19 cellular contexts compared by ENCODE assay signal in the genomic region with DNA sequence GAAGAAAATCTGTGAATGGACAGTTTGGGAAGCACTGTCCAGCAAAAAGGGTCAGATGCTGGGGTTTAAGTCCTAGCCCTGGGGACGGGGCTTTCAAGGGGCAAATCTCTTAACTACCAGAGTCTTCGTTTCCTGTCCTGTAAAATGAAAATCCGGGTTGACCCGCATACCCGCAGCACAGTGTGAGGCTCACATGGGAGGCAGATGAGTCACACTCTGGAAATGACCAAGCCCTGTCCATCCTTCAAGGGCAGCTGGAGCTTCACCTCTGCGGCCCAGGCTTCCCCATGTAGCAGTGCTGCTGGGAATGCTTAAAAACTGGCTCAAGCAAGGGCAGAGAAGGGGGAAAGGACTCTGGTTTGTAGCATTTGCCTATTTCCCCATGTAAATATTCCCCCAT. TPM values are rescaled to one million over a fixed set of nuclear protein-coding genes. Genes with fewer than 3 reads are reported as not detected.
DNase-seq lines count a peak whose midpoint lies in the region; ATAC-seq, FAIRE-seq and TF ChIP-seq lines count a peak whose summit lies in the region.
"Had no signal": no experiment of that assay in that cellular context is flagged by ENCODE, and none has a peak within 500 bp of the region (broad histone marks: within the 10 kb centered on the region; RNA-seq: fewer than 3 reads in every experiment).

No MANE protein-coding gene starts in this region.

- H2AK5ac ChIP-seq in mesenchymal stem cell (ENCODE audit: low read length, severe bottlenecking): peak overlapping the region; percentile 13

- H3K4me2 ChIP-seq in endothelial cell of umbilical vein (ENCODE audit: insufficient read depth, low read length) (no peak overlapping the region), mesenchymal stem cell (ENCODE audit: low read length, poor library complexity, severe bottlenecking) (no peak overlapping the region)

- H3K27ac Mint-ChIP-seq in Calu3 (ENCODE audit: unreplicated experiment) (no peak overlapping the region), CD14-positive monocyte (no peak overlapping the region)
- H3K27ac Mint-ChIP-seq: activated T-cell treated with anti-CD3 and anti-CD28 coated beads, Interleukin-2, amount 50 U/mL, for 24 hours; progenitor cell of endocrine pancreas; T-helper 1 cell treated with Interleukin-12 subunit alpha and Interleukin-12 subunit beta and Interleukin-4 antibody, amounts not matched to agents 30 μg/mL and 1 μg/mL, for 36 hours had no signal

- no peaks in the 10 kb centered on the region for H3K79me1 ChIP-seq in mesenchymal stem cell (replicated peaks; ENCODE audit: low read length, poor library complexity, severe bottlenecking)

- H3K27me3 Mint-ChIP-seq in Calu3 (ENCODE audit: unreplicated experiment) (no peaks in the 10 kb centered on the region), CD14-positive monocyte (ENCODE audit: low read depth in 3 of 3) (peaks cover 0 to 6% (median 0%) of the 10 kb centered on the region in 3 donors)
- H3K27me3 Mint-ChIP-seq: activated T-cell treated with anti-CD3 and anti-CD28 coated beads, Interleukin-2, amount 50 U/mL, for 24 hours; IgD-negative memory B cell had no signal

- H2BK15ac ChIP-seq in mesenchymal stem cell (ENCODE audit: low read depth, poor library complexity, severe bottlenecking): no peak overlapping the region

- peak; percentile 20 for DNase-seq in Calu3
- DNase-seq in M059J (ENCODE audit: low read depth): peak; percentile 61
- DNase-seq in endothelial cell of umbilical vein (ENCODE audit: low read depth, low spot score): no peak
- peak; percentile 60 for DNase-seq in mesenchymal stem cell
- no peak for DNase-seq in CD14-positive monocyte (ENCODE audit: low spot score)
- DNase-seq in NCI-H69 (lab: John Stamatoyannopoulos, UW): no peak
- DNase-seq in H7: no peak
- DNase-seq: activated T-cell treated with anti-CD3 and anti-CD28 coated beads, Interleukin-2, amount 50 U/mL, for 24 hours; aorta; NCI-H1417; Peyer's patch had no signal

- no peak overlapping the region for H2AFZ ChIP-seq in endothelial cell of umbilical vein (ENCODE audit: low read depth, low read length)
- H2AFZ ChIP-seq in mesenchymal stem cell (ENCODE audit: low read depth, low read length): no peak overlapping the region

- H3K36me3 Mint-ChIP-seq in Calu3 (ENCODE audit: insufficient read depth, unreplicated experiment): peaks cover 7% of the 10 kb centered on the region
- H3K36me3 Mint-ChIP-seq in CD14-positive monocyte: peaks cover 11 to 53% of the 10 kb centered on the region in 2 donors

- no peak overlapping the region for H3K14ac ChIP-seq in mesenchymal stem cell (ENCODE audit: low read length in 2 of 2)

- H4K91ac ChIP-seq in mesenchymal stem cell (ENCODE audit: low read length): no peak overlapping the region

- H3K36me3 ChIP-seq in endothelial cell of umbilical vein (ENCODE audit: control insufficient read depth in 2 of 2, extremely low read depth in 1 of 2, insufficient read depth in 2 of 2, low read length in 2 of 2): no peaks in the 10 kb centered on the region
- no peaks in the 10 kb centered on the region for H3K36me3 ChIP-seq in mesenchymal stem cell (ENCODE audit: control insufficient read depth in 1 of 2, insufficient read depth in 2 of 2, low read depth in 1 of 2, low read length in 2 of 2)
- H3K36me3 ChIP-seq in H7 (replicated peaks; ENCODE audit: control insufficient read depth, insufficient read depth, low read length): no peaks in the 10 kb centered on the region

- H3K27me3 ChIP-seq in endothelial cell of umbilical vein (ENCODE audit: control insufficient read depth in 2 of 2, insufficient read depth in 2 of 2, low read length in 2 of 2) (peaks cover 0 to 1% of the 10 kb centered on the region in 2 experiments), mesenchymal stem cell (ENCODE audit: control insufficient read depth in 1 of 2, insufficient read depth in 1 of 2, low read length in 2 of 2) (peaks cover 0 to 4% of the 10 kb centered on the region in 2 experiments), H7 (ENCODE audit: control insufficient read depth, insufficient read depth, low read length) (no peaks in the 10 kb centered on the region; the same call in 1 of the 2 replicates)
- H3K27me3 ChIP-seq: Peyer's patch had no signal

- H3K4me1 Mint-ChIP-seq in Calu3 (ENCODE audit: low read depth, unreplicated experiment) (peaks cover 37% of the 10 kb centered on the region), CD14-positive monocyte (no peaks in the 10 kb centered on the region)
- H3K4me1 Mint-ChIP-seq: IgD-negative memory B cell had no signal

- FAIRE-seq in endothelial cell of umbilical vein (lab: Jason Lieb, UNC): no peak
- FAIRE-seq: frontal cortex, islet of Langerhans had no signal

- H2BK12ac ChIP-seq in mesenchymal stem cell (ENCODE audit: low read length in 2 of 2): no peak overlapping the region

- H3K79me2 ChIP-seq in endothelial cell of umbilical vein (ENCODE audit: control insufficient read depth, insufficient read depth, low read length): no peaks in the 10 kb centered on the region

- H2BK5ac ChIP-seq in mesenchymal stem cell (ENCODE audit: low read depth, low read length, poor library complexity, severe bottlenecking): no peak overlapping the region

- BruUV-seq in Calu3 (replicated peaks; lab: Mats Ljungman, UMichigan): no TSS peak
- no TSS peak for BruUV-seq in endothelial cell of umbilical vein (replicated peaks; lab: Mats Ljungman, UMichigan)

- no peak overlapping the region for H3K27ac ChIP-seq in endothelial cell of umbilical vein (ENCODE audit: insufficient read depth, low read depth, low read length)
- peak overlapping the region; percentile 61 for H3K27ac ChIP-seq in mesenchymal stem cell (ENCODE audit: low read length, poor library complexity, severe bottlenecking)
- H3K27ac ChIP-seq: Peyer's patch had no signal

- H3K9me3 Mint-ChIP-seq in Calu3 (ENCODE audit: low read depth, unreplicated experiment): no peaks in the 10 kb centered on the region
- no peaks in the 10 kb centered on the region for H3K9me3 Mint-ChIP-seq in CD14-positive monocyte
- H3K9me3 Mint-ChIP-seq: activated T-cell treated with anti-CD3 and anti-CD28 coated beads, Interleukin-2, amount 50 U/mL, for 24 hours; IgD-negative memory B cell; T-helper 1 cell treated with Interleukin-12 subunit alpha and Interleukin-12 subunit beta and Interleukin-4 antibody, amounts not matched to agents 30 μg/mL and 1 μg/mL, for 36 hours had no signal

- H4K8ac ChIP-seq in mesenchymal stem cell (ENCODE audit: low read length): no peak overlapping the region

- H3K9me3 ChIP-seq in endothelial cell of umbilical vein (replicated peaks; ENCODE audit: control insufficient read depth, insufficient read depth, low read length) (no peaks in the 10 kb centered on the region), mesenchymal stem cell (ENCODE audit: control insufficient read depth, low read length) (no peaks in the 10 kb centered on the region)
- H3K9me3 ChIP-seq: Peyer's patch had no signal

- H3K4me3 ChIP-seq in endothelial cell of umbilical vein (replicated peaks in 1 of 3; ENCODE audit: insufficient read depth in 1 of 3, low read depth in 1 of 3, low read length in 3 of 3) (no peak overlapping the region), mesenchymal stem cell (ENCODE audit: insufficient read depth in 1 of 2, low read depth in 1 of 2, low read length in 2 of 2) (no peak overlapping the region), H7 (ENCODE audit: insufficient read depth, low read depth, low read length) (no peak overlapping the region)
- H3K4me3 ChIP-seq: Peyer's patch had no signal

- H3K4ac ChIP-seq in mesenchymal stem cell (ENCODE audit: low read depth in 1 of 2, low read length in 2 of 2): no peak overlapping the region

- WGBS in mesenchymal stem cell: 23% methylated on average over 5 of the region's 6 CpGs

- intact Hi-C loops in Calu3 (cut with micrococcal nuclease; ENCODE audit: unreplicated experiment) (no loop called here), endothelial cell of umbilical vein (cut with micrococcal nuclease) (no loop called here), CD14-positive monocyte (cut with micrococcal nuclease) (no loop called here)

- H3K4me3 Mint-ChIP-seq in Calu3 (ENCODE audit: low read depth, unreplicated experiment) (no peak overlapping the region), CD14-positive monocyte (no peak overlapping the region)
- H3K4me3 Mint-ChIP-seq: activated T-cell treated with anti-CD3 and anti-CD28 coated beads, Interleukin-2, amount 50 U/mL, for 24 hours; IgD-negative memory B cell; T-helper 1 cell treated with Interleukin-12 subunit alpha and Interleukin-12 subunit beta and Interleukin-4 antibody, amounts not matched to agents 30 μg/mL and 1 μg/mL, for 36 hours had no signal

- no peak for TF ChIP-seq CTCF in Calu3 (IDR thresholded peaks at IDR 0.05; ENCODE audit: unreplicated experiment)
- no peak for TF ChIP-seq CTCF in endothelial cell of umbilical vein (IDR thresholded peaks at IDR 0.05; ENCODE audit: extremely low read depth in 1 of 2, insufficient read depth in 1 of 2, low read depth in 1 of 2, low read length in 2 of 2)
- TF ChIP-seq CTCF in CD14-positive monocyte (IDR thresholded peaks at IDR 0.05): no peak

- H4K20me1 ChIP-seq in endothelial cell of umbilical vein (replicated peaks; ENCODE audit: control insufficient read depth, extremely low read depth, insufficient read depth, low read length): no peaks in the 10 kb centered on the region

- POLR2A ChIA-PET in endothelial cell of umbilical vein (lab: Charles Lee): no interaction called here

- H3K18ac ChIP-seq in mesenchymal stem cell (ENCODE audit: low read depth in 1 of 2, low read length in 2 of 2): no peak overlapping the region

- dilution Hi-C loops in endothelial cell of umbilical vein (cut with MboI; ENCODE audit: extremely low pct_ligation_motif_present, low sequenced_read_pairs): no loop called here

- no peak for ATAC-seq in HG03139 (IDR thresholded peaks at IDR 0.05; ENCODE audit: unreplicated experiment)

- CTCF ChIA-PET in Calu3 (lab: Charles Lee) (interaction anchor here (0.5 to 1.1 kb wide), 3 partner anchors 13 to 50 kb away, joined by 3 read pairs; no protein-coding TSS in a partner anchor), endothelial cell of umbilical vein (lab: Charles Lee) (interaction anchor here (0.9 to 1.8 kb wide), 7 partner anchors 10 to 191 kb away, joined by 3 to 6 read pairs (median 4); no protein-coding TSS in a partner anchor)

- H2BK120ac ChIP-seq in mesenchymal stem cell (ENCODE audit: low read depth, low read length): no peak overlapping the region

- H3K9ac ChIP-seq in endothelial cell of umbilical vein (replicated peaks; ENCODE audit: extremely low read depth, insufficient read depth, low read length) (no peak overlapping the region), mesenchymal stem cell (ENCODE audit: low read length) (no peak overlapping the region)

- TF ChIP-seq POLR2A in endothelial cell of umbilical vein (IDR thresholded peaks at IDR 0.05; ENCODE audit: low read depth, low read length): no peak

- H3K4me1 ChIP-seq in endothelial cell of umbilical vein (ENCODE audit: control insufficient read depth, extremely low read depth, insufficient read depth, low read length) (peaks cover 5% of the 10 kb centered on the region), mesenchymal stem cell (ENCODE audit: control insufficient read depth, insufficient read depth, low read depth, low read length) (peaks cover 51% of the 10 kb centered on the region)
- H3K4me1 ChIP-seq: Peyer's patch had no signal

- no peaks in the 10 kb centered on the region for H3K9me1 ChIP-seq in endothelial cell of umbilical vein (replicated peaks; ENCODE audit: control insufficient read depth, extremely low read depth, insufficient read depth, low read length)

- H3K23ac ChIP-seq in mesenchymal stem cell (ENCODE audit: low read length in 2 of 2): no peak overlapping the region

RNA-seq across cellular contexts. Expression of a gene that starts 19.0 kb away (rescaled TPM):
- total RNA-seq in Calu3 (2022): not detected in 2 replicates
- total RNA-seq in M059J (2014; rRNA removed; shearing (Covaris generic)): not detected in 2 replicates
- not detected in 2 replicates for total RNA-seq in endothelial cell of umbilical vein
- polyA plus RNA-seq in endothelial cell of umbilical vein: not detected in 2 replicates
- polyA plus RNA-seq in endothelial cell of umbilical vein (2011; cell fraction: cytosol; rRNA removed): not detected in 2 replicates
- polyA plus RNA-seq in endothelial cell of umbilical vein (2011; cell fraction: nucleus; rRNA removed): not detected in 2 replicates
- polyA plus RNA-seq in endothelial cell of umbilical vein (2012): not detected in 2 replicates
- polyA minus RNA-seq in endothelial cell of umbilical vein: not detected in 2 replicates
- not detected for polyA minus RNA-seq in endothelial cell of umbilical vein (2011; cell fraction: cytosol; rRNA and poly(A)+ RNA removed)
- not detected in 2 replicates for polyA minus RNA-seq in endothelial cell of umbilical vein (2011; cell fraction: nucleus; rRNA and poly(A)+ RNA removed)
- polyA plus RNA-seq in mesenchymal stem cell (2013, experiment 1 of 2): not detected
- not detected for polyA plus RNA-seq in mesenchymal stem cell (2013, experiment 2 of 2)
- not detected for polyA plus RNA-seq in CD14-positive monocyte
- total RNA-seq in H7 (2014; rRNA removed; shearing (Covaris generic)): not detected in 2 replicates
- total RNA-seq: aorta, NCI-H460, Peyer's patch, progenitor cell of endocrine pancreas had no signal
- polyA plus RNA-seq: aorta, IgD-negative memory B cell had no signal

RNA-seq across cellular contexts. Expression of a gene that starts 30.3 kb away (rescaled TPM):
- total RNA-seq in Calu3 (2022): 0.17 and 0.19 TPM in 2 replicates
- total RNA-seq in M059J (2014; rRNA removed; shearing (Covaris generic)): not detected in 2 replicates
- total RNA-seq in endothelial cell of umbilical vein: not detected in 2 replicates
- not detected in 2 replicates for polyA plus RNA-seq in endothelial cell of umbilical vein
- not detected in 2 replicates for polyA plus RNA-seq in endothelial cell of umbilical vein (2011; cell fraction: cytosol; rRNA removed)
- polyA plus RNA-seq in endothelial cell of umbilical vein (2011; cell fraction: nucleus; rRNA removed): not detected in 2 replicates
- not detected in 2 replicates for polyA plus RNA-seq in endothelial cell of umbilical vein (2012)
- polyA minus RNA-seq in endothelial cell of umbilical vein: not detected in 2 replicates
- polyA minus RNA-seq in endothelial cell of umbilical vein (2011; cell fraction: cytosol; rRNA and poly(A)+ RNA removed): not detected
- polyA minus RNA-seq in endothelial cell of umbilical vein (2011; cell fraction: nucleus; rRNA and poly(A)+ RNA removed): not detected in 2 replicates
- not detected for polyA plus RNA-seq in mesenchymal stem cell (2013, experiment 1 of 2)
- not detected for polyA plus RNA-seq in mesenchymal stem cell (2013, experiment 2 of 2)
- polyA plus RNA-seq in CD14-positive monocyte: 1 to 10 TPM in 1 of 2 donors, under 1 TPM in 1; 0.25 to 1.4 TPM
- total RNA-seq in H7 (2014; rRNA removed; shearing (Covaris generic)): 0.21 TPM in 1 of 2 replicates, not detected in the other
- total RNA-seq: NCI-H460, progenitor cell of endocrine pancreas had no signal

RNA-seq across cellular contexts. Expression of a gene that starts 51.0 kb away (rescaled TPM):
- not detected in 2 replicates for total RNA-seq in Calu3 (2022)
- not detected in 2 replicates for total RNA-seq in M059J (2014; rRNA removed; shearing (Covaris generic))
- not detected in 2 replicates for total RNA-seq in endothelial cell of umbilical vein
- polyA plus RNA-seq in endothelial cell of umbilical vein: not detected in 2 replicates
- not detected in 2 replicates for polyA plus RNA-seq in endothelial cell of umbilical vein (2011; cell fraction: cytosol; rRNA removed)
- not detected in 2 replicates for polyA plus RNA-seq in endothelial cell of umbilical vein (2011; cell fraction: nucleus; rRNA removed)
- polyA plus RNA-seq in endothelial cell of umbilical vein (2012): not detected in 2 replicates
- polyA minus RNA-seq in endothelial cell of umbilical vein: not detected in 2 replicates
- not detected for polyA minus RNA-seq in endothelial cell of umbilical vein (2011; cell fraction: cytosol; rRNA and poly(A)+ RNA removed)
- polyA minus RNA-seq in endothelial cell of umbilical vein (2011; cell fraction: nucleus; rRNA and poly(A)+ RNA removed): not detected in 2 replicates
- not detected for polyA plus RNA-seq in mesenchymal stem cell (2013, experiment 1 of 2)
- polyA plus RNA-seq in mesenchymal stem cell (2013, experiment 2 of 2): not detected
- polyA plus RNA-seq in CD14-positive monocyte: not detected
- total RNA-seq in H7 (2014; rRNA removed; shearing (Covaris generic)): not detected in 2 replicates
- total RNA-seq: frontal cortex, NCI-H460, Peyer's patch, progenitor cell of endocrine pancreas had no signal
- polyA plus RNA-seq: aorta, IgD-negative memory B cell, thymus had no signal

Comparison
In these comparisons a context has a peak if more than half of its experiments do, and no peak if none do; other contexts are left out.
1. DNase-seq: peak in Calu3 (single experiment), M059J (single experiment) and mesenchymal stem cell (single experiment); none in endothelial cell of umbilical vein (single experiment), CD14-positive monocyte (single experiment), NCI-H69 (single experiment) and H7 (single experiment).